Comparison of ENCODE assay signal across 8 cellular contexts in genomic region chr9:113410207-113411158, GRCh38. TPM values are rescaled to one million over a fixed set of nuclear protein-coding genes. Genes with fewer than 3 reads are reported as not detected.
DNase-seq lines count a peak whose midpoint lies in the region; ATAC-seq and TF ChIP-seq lines count a peak whose summit lies in the region.

Gene C9orf43, plus strand, starts transcription at chr9:113410747. Its CDS starts 2,747 bp downstream, at chr9:113413494.
Gene POLE3, minus strand, starts transcription at chr9:113410675. Its CDS starts 382 bp downstream, at chr9:113410293.

- peak within 1 kb of the TSS; percentile 90 for H3K4me3 ChIP-seq in kidney epithelial cell (ENCODE audit: low read depth, low read length)

- H3K27ac Mint-ChIP-seq in chondrocyte (ENCODE audit: unreplicated experiment) = peak within 1 kb of the TSS; percentile 99

- no peaks in the 10 kb centered on the region for H3K27me3 ChIP-seq in kidney epithelial cell (ENCODE audit: control insufficient read depth, insufficient read depth, low read length)

- H3K9me3 Mint-ChIP-seq in chondrocyte (ENCODE audit: low read depth) = no peaks in the 10 kb centered on the region

- no peaks in the 10 kb centered on the region for H3K27me3 Mint-ChIP-seq in chondrocyte (ENCODE audit: low read depth)

- peak; percentile 75 for TF ChIP-seq POLR2A in GM19099 (IDR thresholded peaks at IDR 0.05; ENCODE audit: extremely low read depth, insufficient read length, low read depth)

- peak; percentile 77 for ATAC-seq in HG03378 (IDR thresholded peaks at IDR 0.05; ENCODE audit: unreplicated experiment)

- H3K36me3 Mint-ChIP-seq in chondrocyte (ENCODE audit: low read depth) = peaks cover 7% of the 10 kb centered on the region

- peak within 1 kb of the TSS; percentile 94 for H3K4me3 Mint-ChIP-seq in chondrocyte (ENCODE audit: unreplicated experiment)

- H3K4me1 Mint-ChIP-seq in chondrocyte (ENCODE audit: low read depth) = peaks cover 17% of the 10 kb centered on the region

- H3K36me3 ChIP-seq in kidney epithelial cell (ENCODE audit: control insufficient read depth, insufficient read depth, low read length) = no peaks in the 10 kb centered on the region

- DNase-seq in AML-193 (lab: John Stamatoyannopoulos, UW) (peak; percentile 93 to 95), NCI-H446 treated with DMSO at 0.1 percent for 48 hours (lab: John Stamatoyannopoulos, UW) (peak; percentile 73), chondrocyte (ENCODE audit: low spot score) (no peak), kidney epithelial cell (ENCODE audit: low read depth) (peak; percentile 69)
- peak; percentile 91 for DNase-seq in activated CD4-positive, alpha-beta T cell treated with anti-CD3 and anti-CD28 coated beads for 1 hour
- peak; percentile 97 for DNase-seq in stimulated activated CD4-positive, alpha-beta T cell treated with anti-CD3 and anti-CD28 coated beads, Interleukin-15, amount 100 ng/mL, for 24 hours

- TF ChIP-seq CTCF in chondrocyte (IDR thresholded peaks at IDR 0.05) = peak; percentile 32
- no peak for TF ChIP-seq CTCF in kidney epithelial cell (IDR thresholded peaks at IDR 0.05; ENCODE audit: insufficient read depth, low read length, poor library complexity, severe bottlenecking)

RNA-seq across cellular contexts. Expression of gene C9orf43, which starts in this region (rescaled TPM):
- 0.19 to 0.37 TPM in 2 of 3 replicates, not detected in the other for total RNA-seq in chondrocyte
- 0.88 and 1.4 TPM in 2 replicates for total RNA-seq in kidney epithelial cell

RNA-seq across cellular contexts. Expression of gene POLE3, which starts in this region (rescaled TPM):
- total RNA-seq in chondrocyte = 28.4 to 41.7 TPM (median 29.5 TPM) in 3 replicates
- total RNA-seq in kidney epithelial cell = 58.0 and 64.1 TPM in 2 replicates
